Comparison of ENCODE assay signal across 12 cellular contexts in the genomic region with DNA sequence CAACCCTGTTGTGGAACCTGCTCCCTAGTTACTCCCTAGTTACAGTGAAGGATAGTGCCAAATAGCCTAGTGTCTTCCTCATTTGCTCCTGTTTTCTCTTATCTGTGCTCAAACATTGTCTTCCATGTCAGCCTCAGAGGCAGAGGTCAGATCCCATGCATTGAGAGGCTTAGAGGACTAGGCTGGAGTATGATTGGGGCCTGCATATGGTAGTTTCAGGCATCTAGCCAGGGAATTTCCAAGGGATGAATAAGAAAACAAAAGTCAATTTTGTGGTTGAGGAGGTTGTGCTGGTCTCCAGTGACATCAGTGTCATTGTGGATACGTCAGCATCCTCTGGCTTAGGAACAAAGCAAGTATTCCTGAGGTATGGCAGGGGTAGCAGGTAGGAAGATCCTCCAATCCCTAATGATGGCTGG. TPM values are rescaled to one million over a fixed set of nuclear protein-coding genes. Genes with fewer than 3 reads are reported as not detected.
DNase-seq lines count a peak whose midpoint lies in the region; ATAC-seq and TF ChIP-seq lines count a peak whose summit lies in the region.
"Had no signal": no experiment of that assay in that cellular context is flagged by ENCODE, and none has a peak within 500 bp of the region (broad histone marks: within the 10 kb centered on the region; RNA-seq: fewer than 3 reads in every experiment).

No MANE protein-coding gene starts in this region.

- POLR2A ChIA-PET in AG04449 (lab: Yijun Ruan, JAX) = no interaction called here
- POLR2A ChIA-PET in activated CD4-positive, alpha-beta T cell treated with anti-CD3 and anti-CD28 coated beads for 36 hours (lab: Charles Lee) = no interaction called here

- H3K4me1 Mint-ChIP-seq in chondrocyte (ENCODE audit: low read depth) = no peaks in the 10 kb centered on the region
- H3K4me1 Mint-ChIP-seq in activated CD4-positive, alpha-beta T cell treated with anti-CD3 and anti-CD28 coated beads for 36 hours = peaks cover 8% of the 10 kb centered on the region

- H3K36me3 ChIP-seq in adipocyte (ENCODE audit: control insufficient read depth, insufficient read depth, low read length, severe bottlenecking) = peaks cover 37% of the 10 kb centered on the region

- no peak overlapping the region for H3K27ac ChIP-seq in substantia nigra (ENCODE audit: low read depth, low read length, poor library complexity, severe bottlenecking)
- H3K27ac ChIP-seq: C4-2B, cardiac muscle cell, parathyroid adenoma had no signal

- H3K4me1 ChIP-seq in adipocyte (ENCODE audit: control insufficient read depth, insufficient read depth, low read length) = no peaks in the 10 kb centered on the region
- H3K4me1 ChIP-seq: parathyroid adenoma had no signal

- CTCF ChIA-PET in AG04449 (lab: Yijun Ruan, JAX) = no interaction called here
- CTCF ChIA-PET in activated CD4-positive, alpha-beta T cell treated with anti-CD3 and anti-CD28 coated beads for 36 hours (lab: Charles Lee) = no interaction called here

- H3K9me3 ChIP-seq in adipocyte (ENCODE audit: control insufficient read depth, low read length) = peaks cover 19% of the 10 kb centered on the region

- peaks cover 42% of the 10 kb centered on the region for H3K36me3 Mint-ChIP-seq in chondrocyte (ENCODE audit: low read depth)
- peaks cover 42% of the 10 kb centered on the region for H3K36me3 Mint-ChIP-seq in activated CD4-positive, alpha-beta T cell treated with anti-CD3 and anti-CD28 coated beads for 36 hours (ENCODE audit: low read depth)

- intact Hi-C loops in activated CD4-positive, alpha-beta T cell treated with anti-CD3 and anti-CD28 coated beads for 36 hours (cut with DNase I, micrococcal nuclease) = loop anchor here in 1 of 2 experiments (5.0 kb wide), 1 partner anchor 66 kb away; no protein-coding TSS in a partner anchor

- peaks cover 22% of the 10 kb centered on the region for H3K9me3 Mint-ChIP-seq in chondrocyte (ENCODE audit: low read depth)
- H3K9me3 Mint-ChIP-seq in activated CD4-positive, alpha-beta T cell treated with anti-CD3 and anti-CD28 coated beads for 36 hours (ENCODE audit: low read depth) = peaks cover 10% of the 10 kb centered on the region

- no peak for ATAC-seq in activated CD4-positive, alpha-beta T cell treated with anti-CD3 and anti-CD28 coated beads for 36 hours

- no peaks in the 10 kb centered on the region for H3K27me3 ChIP-seq in adipocyte (replicated peaks; ENCODE audit: control insufficient read depth, insufficient read depth, low read length)
- H3K27me3 ChIP-seq: cardiac muscle cell had no signal

- H3K27ac Mint-ChIP-seq in chondrocyte (ENCODE audit: unreplicated experiment) = no peak overlapping the region
- H3K27ac Mint-ChIP-seq in activated CD4-positive, alpha-beta T cell treated with anti-CD3 and anti-CD28 coated beads for 36 hours = no peak overlapping the region

- H3K4me3 Mint-ChIP-seq in chondrocyte (ENCODE audit: unreplicated experiment) = no peak overlapping the region
- no peak overlapping the region for H3K4me3 Mint-ChIP-seq in activated CD4-positive, alpha-beta T cell treated with anti-CD3 and anti-CD28 coated beads for 36 hours

- H3K9ac ChIP-seq in adipocyte (ENCODE audit: low read length) = no peak overlapping the region
- H3K9ac ChIP-seq: parathyroid adenoma had no signal

- no peaks in the 10 kb centered on the region for H3K27me3 Mint-ChIP-seq in chondrocyte (ENCODE audit: low read depth)
- H3K27me3 Mint-ChIP-seq in activated CD4-positive, alpha-beta T cell treated with anti-CD3 and anti-CD28 coated beads for 36 hours = no peaks in the 10 kb centered on the region

- TF ChIP-seq CTCF in AG04449 (IDR thresholded peaks at IDR 0.05; ENCODE audit: insufficient read depth, low read length, missing control alignments) = no peak
- TF ChIP-seq CTCF in HFF-Myc (IDR thresholded peaks at IDR 0.05; ENCODE audit: low read depth, low read length, missing control alignments) = no peak
- no peak for TF ChIP-seq CTCF in chondrocyte (IDR thresholded peaks at IDR 0.05)

- peak; percentile 37 for DNase-seq in AG04449 (ENCODE audit: low read depth, low spot score)
- peak; percentile 73 for DNase-seq in HFF-Myc (ENCODE audit: extremely low read depth, low read depth)
- peak; percentile 29 for DNase-seq in adipocyte (ENCODE audit: low read depth)
- DNase-seq in glomerular visceral epithelial cell (ENCODE audit: extremely low spot score) = peak; percentile 87
- DNase-seq in chondrocyte (ENCODE audit: low spot score) = no peak
- DNase-seq in activated CD4-positive, CD25-positive, alpha-beta regulatory T cell treated with anti-CD3 and anti-CD28 coated beads, Interleukin-2, amount 50 U/mL, for 72 hours = no peak
- DNase-seq in activated CD4-positive, alpha-beta T cell treated with anti-CD3 and anti-CD28 coated beads for 36 hours = no peak
- no peak for DNase-seq in substantia nigra (lab: John Stamatoyannopoulos, UW)

- H3K4me3 ChIP-seq in AG04449 (ENCODE audit: low read depth, low read length) (no peak overlapping the region), HFF-Myc (replicated peaks; ENCODE audit: low read depth, low read length) (no peak overlapping the region), adipocyte (ENCODE audit: low read length) (no peak overlapping the region)
- H3K4me3 ChIP-seq: cardiac muscle cell, lung had no signal

RNA-seq across cellular contexts. Expression of a gene that starts 9.4 kb away (rescaled TPM):
- 2.0 to 7.5 TPM (median 3.6 TPM) in 3 replicates for total RNA-seq in chondrocyte
- 1 to 10 TPM; 6.3 to 6.9 TPM for total RNA-seq in activated CD4-positive, alpha-beta T cell treated with anti-CD3 and anti-CD28 coated beads for 36 hours

RNA-seq across cellular contexts. Expression of a gene that starts 35.3 kb away (rescaled TPM):
- 75.2 to 94.4 TPM (median 75.4 TPM) in 3 replicates for total RNA-seq in chondrocyte
- 100 to 1,000 TPM; 114 to 140 TPM for total RNA-seq in activated CD4-positive, alpha-beta T cell treated with anti-CD3 and anti-CD28 coated beads for 36 hours

RNA-seq across cellular contexts. Expression of a gene that starts 49.7 kb away (rescaled TPM):
- 9.5 to 16.0 TPM (median 10.1 TPM) in 3 replicates for total RNA-seq in chondrocyte
- 10 to 100 TPM; 17.4 to 18.8 TPM for total RNA-seq in activated CD4-positive, alpha-beta T cell treated with anti-CD3 and anti-CD28 coated beads for 36 hours

Comparison
In these comparisons a context has a peak if more than half of its experiments do, and no peak if none do; other contexts are left out.
1. DNase-seq: peak in AG04449 (single experiment), HFF-Myc (single experiment), adipocyte (single experiment) and glomerular visceral epithelial cell (single experiment); none in chondrocyte (single experiment), activated CD4-positive, CD25-positive, alpha-beta regulatory T cell treated with anti-CD3 and anti-CD28 coated beads, Interleukin-2, amount 50 U/mL, for 72 hours (single experiment), activated CD4-positive, alpha-beta T cell treated with anti-CD3 and anti-CD28 coated beads for 36 hours (single experiment) and substantia nigra (0 of 49).